In genomic region chr6:168928012-168928411, GRCh38 we compare ENCODE assay signal across 10 cellular contexts.
"Had no signal": no experiment of that assay in that cellular context is flagged by ENCODE, and none has a peak within 500 bp of the region (broad histone marks: within the 10 kb centered on the region; RNA-seq: fewer than 3 reads in every experiment).

No MANE protein-coding gene starts in this region.

- H3K4me3 Mint-ChIP-seq: H9, IgD-negative memory B cell had no signal

- H3K4me2 ChIP-seq: KMS-11 had no signal

- H3K27ac ChIP-seq: GM23248, HL-60, KMS-11 had no signal

- DNase-seq: GM23248, GOT3, H9, HCEC 1CT, KBM-7 had no signal

- H3K27ac Mint-ChIP-seq: H9, IgD-negative memory B cell had no signal

- H3K9ac ChIP-seq: GM23248, KMS-11 had no signal

- H3K4me1 Mint-ChIP-seq: IgD-negative memory B cell had no signal

- H3K4me3 ChIP-seq: GM23248 had no signal

- H3K36me3 Mint-ChIP-seq: IgD-negative memory B cell had no signal

- H2AFZ ChIP-seq: GM23248 had no signal

- ATAC-seq: HepG2 had no signal

- FAIRE-seq: H54, HepG2 had no signal
